In the genomic region with DNA sequence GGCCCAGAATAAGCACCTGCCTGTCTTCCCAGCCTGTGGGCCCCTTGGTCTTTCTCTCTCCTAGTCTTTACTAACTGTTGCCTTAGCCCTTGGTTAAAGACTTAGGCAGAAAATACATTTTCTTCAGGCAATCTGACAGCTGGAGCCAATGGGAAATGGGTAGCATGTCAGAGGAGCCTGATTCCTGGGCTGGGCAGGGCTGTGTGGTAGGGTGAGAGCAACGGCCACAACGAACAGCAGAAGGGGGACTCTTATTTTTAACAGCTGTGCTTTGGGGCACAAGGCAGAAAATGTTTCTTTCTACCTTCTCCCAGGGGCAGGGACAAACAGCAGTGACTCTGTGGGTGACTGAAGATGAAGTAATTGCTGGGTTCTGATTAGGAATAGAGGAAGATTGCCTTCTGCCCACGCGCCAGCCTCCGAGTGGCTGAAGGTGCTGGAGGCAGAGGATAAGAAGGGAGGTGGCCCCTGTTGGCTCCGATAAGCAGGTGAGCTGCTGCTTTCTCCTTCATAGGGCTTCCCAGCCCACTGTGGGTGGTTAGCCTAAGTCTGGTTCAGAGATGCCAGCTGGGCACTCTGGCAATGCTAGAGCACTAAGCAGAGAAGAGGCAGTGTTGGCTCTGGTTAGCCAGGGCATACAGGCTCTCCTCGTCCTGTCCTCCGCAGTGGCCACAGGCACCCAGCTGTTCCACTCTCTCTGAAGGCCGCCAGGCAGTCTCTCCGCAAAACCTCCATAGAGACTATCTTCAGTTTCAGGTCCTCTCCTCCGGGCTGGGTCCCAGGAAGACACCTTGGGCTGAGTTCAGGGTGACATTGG, we compare ENCODE assay signal across 9 cellular contexts. TPM values are rescaled to one million over a fixed set of nuclear protein-coding genes. Genes with fewer than 3 reads are reported as not detected.
DNase-seq lines count a peak whose midpoint lies in the region; ATAC-seq, FAIRE-seq and TF ChIP-seq lines count a peak whose summit lies in the region.
"Had no signal": no experiment of that assay in that cellular context is flagged by ENCODE, and none has a peak within 500 bp of the region (broad histone marks: within the 10 kb centered on the region; RNA-seq: fewer than 3 reads in every experiment).

No MANE protein-coding gene starts in this region.

- POLR2A ChIA-PET in Panc1 (lab: Charles Lee), result no interaction called here

- BruUV-seq in Panc1 (replicated peaks; lab: Mats Ljungman, UMichigan), result no TSS peak

- no peaks in the 10 kb centered on the region for H3K9me3 ChIP-seq in Panc1 (ENCODE audit: control insufficient read depth, insufficient read depth, low read depth, low read length)
- H3K9me3 ChIP-seq in sigmoid colon, result no peaks in the 10 kb centered on the region
- H3K9me3 ChIP-seq: BE2C had no signal

- TF ChIP-seq CTCF in Panc1 (IDR thresholded peaks at IDR 0.05), result no peak
- no peak for TF ChIP-seq CTCF in epithelial cell of esophagus (IDR thresholded peaks at IDR 0.05; ENCODE audit: insufficient read depth, low read depth, low read length, missing control alignments)
- no peak for TF ChIP-seq CTCF in sigmoid colon (IDR thresholded peaks at IDR 0.05)

- ATAC-seq in Panc1, result peak; percentile 43

- in situ Hi-C loops in Panc1 (cut with HindIII; ENCODE audit: low pct_unique_long_range_greater_than_20kb, low sequenced_read_pairs), result no loop called here

- TF ChIP-seq POLR2A in sigmoid colon (IDR thresholded peaks at IDR 0.05), result no peak

- peak; percentile 31 for DNase-seq in NCI-H2171 treated with DMSO at 0.1 percent for 48 hours (lab: John Stamatoyannopoulos, UW)
- no peak for DNase-seq in NCI-H2171 (lab: John Stamatoyannopoulos, UW)
- DNase-seq in Panc1 (ENCODE audit: low read depth, low spot score), result no peak
- DNase-seq in epithelial cell of esophagus (ENCODE audit: low read depth), result no peak
- DNase-seq in sigmoid colon, result no peak
- DNase-seq in NCI-H128 (lab: John Stamatoyannopoulos, UW; ENCODE audit: unreplicated experiment), result no peak
- DNase-seq in iPS-NIHi7 (ENCODE audit: extremely low spot score), result no peak
- DNase-seq in GM19239 (ENCODE audit: insufficient read length, low spot score), result no peak
- DNase-seq: BE2C had no signal

- H3K27me3 ChIP-seq in Panc1 (ENCODE audit: control insufficient read depth, insufficient read depth, low read length), result peaks cover 10% of the 10 kb centered on the region
- peaks cover 32 to 79% (median 48%) of the 10 kb centered on the region in 3 donors for H3K27me3 ChIP-seq in sigmoid colon

- no peak for FAIRE-seq in GM19239 (lab: Jason Lieb, UNC)

- H3K4me1 ChIP-seq in Panc1 (ENCODE audit: control insufficient read depth, insufficient read depth, low read length), result peaks cover 19% of the 10 kb centered on the region
- peaks cover 0 to 59% (median 56%) of the 10 kb centered on the region in 4 donors for H3K4me1 ChIP-seq in sigmoid colon
- H3K4me1 ChIP-seq: BE2C had no signal

- H3K27ac ChIP-seq in Panc1 (ENCODE audit: low read length) (no peak overlapping the region), sigmoid colon (no peak overlapping the region)

- CTCF ChIA-PET in Panc1 (lab: Charles Lee), result no interaction called here

- 11 to 14% methylated on average over 11 of the region's 11 CpGs for WGBS in sigmoid colon, 2 donors

- no peak overlapping the region; a peak in 1 of 4 replicates for H3K4me3 ChIP-seq in Panc1 (ENCODE audit: low read depth in 2 of 2, low read length in 2 of 2)
- peak overlapping the region; percentile 49 for H3K4me3 ChIP-seq in epithelial cell of esophagus (ENCODE audit: low read length)
- peak overlapping the region in 3 of 4 donors; percentile 30 to 45 (median 43) for H3K4me3 ChIP-seq in sigmoid colon

- intact Hi-C loops in Panc1 (cut with micrococcal nuclease; ENCODE audit: unreplicated experiment) (loop anchor here (10.0 kb wide), 1 partner anchor 193 kb away; no protein-coding TSS in a partner anchor), sigmoid colon (cut with DNase I) (no loop called here)

- H3K36me3 ChIP-seq in Panc1 (ENCODE audit: control insufficient read depth, insufficient read depth, low read length) (no peaks in the 10 kb centered on the region), sigmoid colon (no peaks in the 10 kb centered on the region)
- H3K36me3 ChIP-seq: BE2C had no signal

- TF ChIP-seq EP300 in sigmoid colon (IDR thresholded peaks at IDR 0.05), result no peak

RNA-seq across cellular contexts. Expression of a gene that starts 1.5 kb away (rescaled TPM):
- not detected for total RNA-seq in Panc1 (2021; ENCODE audit: unreplicated experiment)
- polyA plus RNA-seq in Panc1 (2012; ENCODE audit: insufficient read length), result 0.27 TPM
- total RNA-seq in sigmoid colon, result 1 to 10 TPM; 1.5 to 4.4 (median 2.8) TPM
- polyA plus RNA-seq in sigmoid colon, result 1 to 10 TPM; 1.2 to 3.0 (median 1.4) TPM

RNA-seq across cellular contexts. Expression of a gene that starts 9.4 kb away (rescaled TPM):
- total RNA-seq in Panc1 (2021; ENCODE audit: unreplicated experiment) (17.7 TPM), sigmoid colon (10 to 100 TPM in 3 of 4 donors, 1 to 10 TPM in 1; 3.9 to 23.2 (median 13.7) TPM)
- polyA plus RNA-seq in Panc1 (2012; ENCODE audit: insufficient read length), result 15.2 TPM
- 10 to 100 TPM; 12.4 to 16.0 (median 13.2) TPM for polyA plus RNA-seq in sigmoid colon

RNA-seq across cellular contexts. Expression of a gene that starts 19.7 kb away (rescaled TPM):
- total RNA-seq in Panc1 (2021; ENCODE audit: unreplicated experiment) (80.6 TPM), sigmoid colon (10 to 100 TPM; 25.3 to 34.3 (median 28.1) TPM)
- polyA plus RNA-seq in Panc1 (2012; ENCODE audit: insufficient read length), result 78.4 TPM
- 10 to 100 TPM; 13.6 to 42.5 (median 13.8) TPM for polyA plus RNA-seq in sigmoid colon

RNA-seq across cellular contexts. Expression of a gene that starts 50.7 kb away (rescaled TPM):
- total RNA-seq in Panc1 (2021; ENCODE audit: unreplicated experiment), result 1.3 TPM
- polyA plus RNA-seq in Panc1 (2012; ENCODE audit: insufficient read length), result 2.5 TPM
- 100 to 1,000 TPM; 214 to 397 (median 295) TPM for total RNA-seq in sigmoid colon
- 100 to 1,000 TPM in 1 of 3 donors, 10 to 100 TPM in 2; 24.5 to 147 (median 49.9) TPM for polyA plus RNA-seq in sigmoid colon

Comparison
In these comparisons a context has a peak if more than half of its experiments do, and no peak if none do; other contexts are left out.
1. H3K4me3 ChIP-seq: peak in epithelial cell of esophagus (single experiment) and sigmoid colon (3 of 4); none in Panc1 (0 of 2).